In the genomic region with DNA sequence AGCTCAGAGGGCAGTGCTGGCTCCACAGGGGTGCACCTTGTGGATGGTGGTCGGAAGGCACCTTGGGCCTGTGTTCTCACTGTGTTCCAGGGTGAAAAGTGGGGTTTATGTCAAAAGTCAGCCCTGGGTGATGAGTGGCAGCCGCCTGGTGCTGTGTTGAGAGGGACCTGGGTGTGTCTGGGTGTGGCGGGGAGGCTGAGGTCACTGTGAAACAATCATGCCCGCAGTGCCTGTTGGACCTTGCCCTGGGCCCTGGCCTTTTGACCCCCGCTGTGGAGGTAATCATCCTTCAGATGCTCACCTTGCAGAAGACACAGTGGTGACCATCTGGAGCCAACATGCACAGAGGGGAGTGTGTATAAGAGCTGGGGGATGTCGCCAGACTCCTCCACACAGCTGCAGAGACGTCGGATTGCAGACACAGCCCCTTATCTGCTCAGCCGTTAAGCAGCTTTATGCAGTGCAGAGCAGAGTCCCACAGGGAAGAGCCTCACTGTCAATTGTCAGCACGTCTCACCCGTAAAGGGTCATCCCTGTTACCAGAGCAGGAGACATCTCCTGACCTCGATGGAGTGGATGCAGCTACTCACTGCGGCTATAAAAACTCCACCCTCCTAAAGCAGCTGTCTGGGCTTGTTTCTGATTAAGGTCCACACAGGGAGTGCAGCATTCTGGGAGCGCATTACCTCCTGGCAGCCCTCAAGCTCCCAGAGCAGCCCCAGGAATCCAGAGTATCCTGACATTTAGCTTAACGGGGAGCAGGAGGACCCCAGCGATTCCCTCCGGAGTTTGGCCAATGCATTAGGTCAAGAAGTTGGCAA, we compare ENCODE assay signal across 13 cellular contexts.
A peak's percentile ranks its signal among the peaks of the same experiment; 100 is the strongest.
DNase-seq lines count a peak whose midpoint lies in the region; ATAC-seq and TF ChIP-seq lines count a peak whose summit lies in the region.
"Had no signal": no experiment of that assay in that cellular context is flagged by ENCODE, and none has a peak within 500 bp of the region (broad histone marks: within the 10 kb centered on the region; RNA-seq: fewer than 3 reads in every experiment).

No MANE protein-coding gene starts in this region.

- POLR2A ChIA-PET in IMR-90 (lab: Charles Lee; ENCODE audit: unreplicated experiment) (no interaction called here), OCI-LY7 (lab: Charles Lee) (no interaction called here)

- peak overlapping the region; percentile 74; the same call in 1 of the 2 replicates for H2AK5ac ChIP-seq in IMR-90 (ENCODE audit: low read depth, low read length)

- dilution Hi-C loops in IMR-90 (cut with HindIII; ENCODE audit: low sequenced_read_pairs, unreplicated experiment), result no loop called here

- H3K4me3 ChIP-seq in IMR-90 (ENCODE audit: insufficient read depth, low read depth, low read length) (no peak overlapping the region), endodermal cell (ENCODE audit: low read length) (no peak overlapping the region), OCI-LY7 (ENCODE audit: low read depth, low read length, poor library complexity, severe bottlenecking) (no peak overlapping the region)

- TF ChIP-seq RAD21 in IMR-90 (IDR thresholded peaks at IDR 0.05; ENCODE audit: low read length), result no peak

- H3K79me1 ChIP-seq in IMR-90 (ENCODE audit: low read depth in 1 of 2, low read length in 2 of 2), result no peaks in the 10 kb centered on the region; a peak in 1 of 4 replicates

- peak overlapping the region; percentile 62 for H3K18ac ChIP-seq in IMR-90 (ENCODE audit: low read depth, low read length)

- 24% methylated on average over 5 of the region's 17 CpGs; no CpG with 5 or more reads in 1 of the 2 experiments for WGBS in IMR-90 (ENCODE audit: extremely low coverage in 2 of 2, insufficient read length in 1 of 2), 2 experiments
- 87 to 89% methylated on average over 13 to 17 of the region's 17 CpGs for WGBS in endodermal cell (ENCODE audit: insufficient coverage in 1 of 2, insufficient read length in 1 of 2), 2 experiments

- CTCF ChIA-PET in IMR-90 (lab: Yijun Ruan, JAX) (no interaction called here), OCI-LY7 (lab: Charles Lee; ENCODE audit: unreplicated experiment) (no interaction called here)

- peak overlapping the region; percentile 25 for H3K9ac ChIP-seq in IMR-90 (ENCODE audit: low read depth, low read length)
- H3K9ac ChIP-seq in endodermal cell (ENCODE audit: extremely low read depth, low read length, poor library complexity, severe bottlenecking), result no peak overlapping the region

- H3K4ac ChIP-seq in IMR-90 (ENCODE audit: low read depth, low read length), result peak overlapping the region; percentile 51

- H2BK20ac ChIP-seq in IMR-90 (ENCODE audit: low read depth, low read length), result peak overlapping the region; percentile 92

- H3K36me3 Mint-ChIP-seq in endodermal cell (ENCODE audit: low read depth) (no peaks in the 10 kb centered on the region), mesothelial cell of epicardium (peaks cover 2% of the 10 kb centered on the region)
- H3K36me3 Mint-ChIP-seq: brain had no signal

- peak overlapping the region; percentile 56 for H4K5ac ChIP-seq in IMR-90 (ENCODE audit: low read depth, low read length)

- peak overlapping the region; percentile 16 for H2BK5ac ChIP-seq in IMR-90 (ENCODE audit: low read depth, low read length, poor library complexity, severe bottlenecking)

- H2AK9ac ChIP-seq in IMR-90 (replicated peaks; ENCODE audit: low read depth, low read length, poor library complexity), result peak overlapping the region; percentile 72

- H3K27me3 ChIP-seq in IMR-90 (ENCODE audit: control insufficient read depth, insufficient read depth, low read length), result no peaks in the 10 kb centered on the region
- H3K27me3 ChIP-seq in endodermal cell (ENCODE audit: control insufficient read depth, insufficient read depth, low read length, poor library complexity, severe bottlenecking), result no peaks in the 10 kb centered on the region

- H2BK120ac ChIP-seq in IMR-90 (ENCODE audit: low read depth, low read length), result peak overlapping the region; percentile 83

- no peaks in the 10 kb centered on the region for H3K9me2 ChIP-seq in OCI-LY7 (ENCODE audit: insufficient read depth, low read length)

- H3K4me3 Mint-ChIP-seq in endodermal cell (no peak overlapping the region), mesothelial cell of epicardium (no peak overlapping the region)
- H3K4me3 Mint-ChIP-seq: activated CD4-positive, alpha-beta T cell treated with anti-CD3 and anti-CD28 coated beads, Interleukin-2, amount 10 ng/mL, durations not matched to agents 24 days and 14 days; brain; CD8-positive, alpha-beta memory T cell had no signal

- no peaks in the 10 kb centered on the region for H3K27me3 Mint-ChIP-seq in endodermal cell (ENCODE audit: insufficient read depth)
- H3K27me3 Mint-ChIP-seq in mesothelial cell of epicardium (ENCODE audit: low read depth), result no peaks in the 10 kb centered on the region
- H3K27me3 Mint-ChIP-seq: activated CD4-positive, alpha-beta T cell treated with anti-CD3 and anti-CD28 coated beads, Interleukin-2, amount 10 ng/mL, durations not matched to agents 24 days and 14 days had no signal

- no peak overlapping the region for H3K27ac Mint-ChIP-seq in endodermal cell
- H3K27ac Mint-ChIP-seq in mesothelial cell of epicardium, result peak overlapping the region; percentile 71
- H3K27ac Mint-ChIP-seq: activated CD4-positive, alpha-beta T cell treated with anti-CD3 and anti-CD28 coated beads, Interleukin-2, amount 10 ng/mL, durations not matched to agents 24 days and 14 days had no signal

- in situ Hi-C loops in IMR-90 (cut with MboI; ENCODE audit: low sequenced_read_pairs), result no loop called here

- H3K4me1 ChIP-seq in IMR-90 (ENCODE audit: control insufficient read depth, insufficient read depth, low read length) (peaks cover 8% of the 10 kb centered on the region), endodermal cell (ENCODE audit: control insufficient read depth, insufficient read depth, low read length) (no peaks in the 10 kb centered on the region), OCI-LY7 (ENCODE audit: insufficient read depth, low read length, poor library complexity, severe bottlenecking) (no peaks in the 10 kb centered on the region)

- H3K56ac ChIP-seq in IMR-90 (ENCODE audit: extremely low read depth, insufficient read depth, low read length), result peak overlapping the region; percentile 40; the same call in 1 of the 2 replicates

- peak overlapping the region; percentile 86 for H4K91ac ChIP-seq in IMR-90 (ENCODE audit: insufficient read depth, low read depth, low read length)

- H2AFZ ChIP-seq in IMR-90 (replicated peaks; ENCODE audit: low read length, poor library complexity) (peak overlapping the region; percentile 93), OCI-LY7 (ENCODE audit: low read length) (no peak overlapping the region)

- H3K4me2 ChIP-seq in IMR-90 (ENCODE audit: low read depth, low read length) (peak overlapping the region; percentile 34), OCI-LY7 (ENCODE audit: low read length) (no peak overlapping the region)

- peak overlapping the region; percentile 87 for H3K14ac ChIP-seq in IMR-90 (replicated peaks; ENCODE audit: low read depth, low read length)

- peak overlapping the region; percentile 18; the same call in 1 of the 3 replicates for H2BK15ac ChIP-seq in IMR-90 (ENCODE audit: low read depth, low read length)

- peak; percentile 8 for DNase-seq in COR-L47 (lab: John Stamatoyannopoulos, UW)
- DNase-seq in IMR-90, result peak; percentile 44
- no peak for DNase-seq in endodermal cell
- no peak for DNase-seq in mesothelial cell of epicardium (ENCODE audit: low spot score in 2 of 2, unreplicated experiment in 2 of 2)
- DNase-seq in stimulated activated CD4-positive, alpha-beta T cell treated with anti-CD3 and anti-CD28 coated beads, Interleukin-15, amount 100 ng/mL, for 24 hours, result no peak
- no peak for DNase-seq in OCI-LY7 (ENCODE audit: low spot score)
- DNase-seq: activated CD4-positive, alpha-beta T cell treated with anti-CD3 and anti-CD28 coated beads, Interleukin-2, amount 10 ng/mL, durations not matched to agents 24 days and 14 days; CD8-positive, alpha-beta memory T cell; NCI-H69 had no signal

- H3K9me3 Mint-ChIP-seq in endodermal cell (peaks cover 57% of the 10 kb centered on the region), mesothelial cell of epicardium (peaks cover 13% of the 10 kb centered on the region)

- H3K4me1 Mint-ChIP-seq in endodermal cell (no peaks in the 10 kb centered on the region), mesothelial cell of epicardium (peaks cover 11% of the 10 kb centered on the region)
- H3K4me1 Mint-ChIP-seq: activated CD4-positive, alpha-beta T cell treated with anti-CD3 and anti-CD28 coated beads, Interleukin-2, amount 10 ng/mL, durations not matched to agents 24 days and 14 days; CD8-positive, alpha-beta memory T cell had no signal

- H3K79me2 ChIP-seq in OCI-LY7 (ENCODE audit: insufficient read depth, low read depth, low read length), result no peaks in the 10 kb centered on the region

- no peaks in the 10 kb centered on the region for H4K20me1 ChIP-seq in IMR-90 (ENCODE audit: insufficient read depth, low read length)
- H4K20me1 ChIP-seq in OCI-LY7 (ENCODE audit: insufficient read depth, low read length), result no peaks in the 10 kb centered on the region

- BruUV-seq in IMR-90 (replicated peaks; lab: Mats Ljungman, UMichigan), result no TSS peak
- BruUV-seq in OCI-LY7 (replicated peaks; lab: Mats Ljungman, UMichigan), result no TSS peak

- ATAC-seq in IMR-90 (ENCODE audit: low read depth) (peak; percentile 93), GM21723 (IDR thresholded peaks at IDR 0.05; ENCODE audit: unreplicated experiment) (no peak), GM21367 (IDR thresholded peaks at IDR 0.05; ENCODE audit: unreplicated experiment) (no peak)
- ATAC-seq: sciatic nerve had no signal

- TF ChIP-seq POLR2A in IMR-90 (IDR thresholded peaks at IDR 0.05; ENCODE audit: low read depth, low read length), result no peak

- peak overlapping the region; percentile 33 to 87 for H4K8ac ChIP-seq in IMR-90 (ENCODE audit: low read depth in 2 of 2, low read length in 2 of 2)

- peaks cover 3% of the 10 kb centered on the region; the same call in 1 of the 2 replicates for H3K9me1 ChIP-seq in IMR-90 (ENCODE audit: insufficient read depth, low read length)

- peaks cover 12% of the 10 kb centered on the region for H3K9me3 ChIP-seq in IMR-90 (ENCODE audit: control insufficient read depth, insufficient read depth, low read length)
- peaks cover 32% of the 10 kb centered on the region for H3K9me3 ChIP-seq in endodermal cell (ENCODE audit: control insufficient read depth, low read length)
- peaks cover 8% of the 10 kb centered on the region for H3K9me3 ChIP-seq in OCI-LY7 (ENCODE audit: low read length)

- H3K36me3 ChIP-seq in IMR-90 (ENCODE audit: control insufficient read depth, insufficient read depth, low read length), result no peaks in the 10 kb centered on the region
- H3K36me3 ChIP-seq in endodermal cell (ENCODE audit: control insufficient read depth, insufficient read depth, low read length), result no peaks in the 10 kb centered on the region
- no peaks in the 10 kb centered on the region for H3K36me3 ChIP-seq in OCI-LY7 (ENCODE audit: insufficient read depth, low read length)

- peak overlapping the region; percentile 54; the same call in 1 of the 2 replicates for H3K27ac ChIP-seq in IMR-90 (ENCODE audit: insufficient read depth, low read length)
- peak overlapping the region; percentile 18 for H3K27ac ChIP-seq in endodermal cell (ENCODE audit: low read depth, low read length)
- no peak overlapping the region for H3K27ac ChIP-seq in OCI-LY7 (ENCODE audit: low read depth, low read length, poor library complexity, severe bottlenecking)

- intact Hi-C loops in IMR-90 (cut with micrococcal nuclease), result no loop called here
- intact Hi-C loops in OCI-LY7 (cut with micrococcal nuclease; ENCODE audit: unreplicated experiment), result no loop called here

- peak overlapping the region; percentile 36; the same call in 1 of the 2 replicates for H3K23ac ChIP-seq in IMR-90 (ENCODE audit: low read depth, low read length)

- no peak for TF ChIP-seq CTCF in IMR-90 (conservative IDR thresholded peaks at IDR 0.05; ENCODE audit: low read depth, low read length)
- no peak for TF ChIP-seq CTCF in endodermal cell (conservative IDR thresholded peaks at IDR 0.05)
- no peak for TF ChIP-seq CTCF in mesothelial cell of epicardium (IDR thresholded peaks at IDR 0.05; ENCODE audit: unreplicated experiment)
- TF ChIP-seq CTCF in OCI-LY7 (conservative IDR thresholded peaks at IDR 0.05; ENCODE audit: low read length), result no peak

Comparison
In these comparisons a context has a peak if more than half of its experiments do, and no peak if none do; other contexts are left out.
1. DNase-seq: peak in COR-L47 (single experiment) and IMR-90 (single experiment); none in endodermal cell (single experiment), mesothelial cell of epicardium (0 of 2), stimulated activated CD4-positive, alpha-beta T cell treated with anti-CD3 and anti-CD28 coated beads, Interleukin-15, amount 100 ng/mL, for 24 hours (single experiment) and OCI-LY7 (single experiment).